In genomic region chr3:114336122-114336697, GRCh38 we compare ENCODE assay signal across 11 cellular contexts. TPM values are rescaled to one million over a fixed set of nuclear protein-coding genes. Genes with fewer than 3 reads are reported as not detected.
DNase-seq lines count a peak whose midpoint lies in the region; ATAC-seq and TF ChIP-seq lines count a peak whose summit lies in the region.
"Had no signal": no experiment of that assay in that cellular context is flagged by ENCODE, and none has a peak within 500 bp of the region (broad histone marks: within the 10 kb centered on the region; RNA-seq: fewer than 3 reads in every experiment).

No MANE protein-coding gene starts in this region.

- no peaks in the 10 kb centered on the region for H3K9me3 Mint-ChIP-seq in activated CD8-positive, alpha-beta memory T cell treated with anti-CD3 and anti-CD28 coated beads, Interleukin-2, amount 10 ng/mL, durations not matched to agents 7 days and 5 days (ENCODE audit: low read depth)

- H3K4me1 Mint-ChIP-seq in activated CD8-positive, alpha-beta memory T cell treated with anti-CD3 and anti-CD28 coated beads, Interleukin-2, amount 10 ng/mL, durations not matched to agents 7 days and 5 days: peaks cover 77% of the 10 kb centered on the region

- TF ChIP-seq CTCF in PC-9 (conservative IDR thresholded peaks at IDR 0.05) (peak; percentile 73), esophagus squamous epithelium (IDR thresholded peaks at IDR 0.05) (peak in 4 of 6 experiments; percentile 25 to 50 (median 33)), testis (IDR thresholded peaks at IDR 0.05) (peak in 2 of 3 experiments; percentile 19 to 61)

- intact Hi-C loops in PC-9 (cut with micrococcal nuclease; ENCODE audit: unreplicated experiment) (no loop called here), esophagus squamous epithelium (cut with DNase I) (no loop called here), testis (cut with DNase I; ENCODE audit: low total_unique reads) (no loop called here)

- CTCF ChIA-PET in activated CD8-positive, alpha-beta memory T cell treated with anti-CD3 and anti-CD28 coated beads, Interleukin-2, amount 10 ng/mL, durations not matched to agents 7 days and 5 days (lab: Charles Lee): interaction anchor here (0.7 to 4.9 kb wide), 9 partner anchors 12 to 46 kb away, joined by 3 to 22 read pairs (median 3); no protein-coding TSS in a partner anchor
- CTCF ChIA-PET in PC-9 (lab: Charles Lee): interaction anchor here (1.0 kb wide), 1 partner anchor 17 kb away, joined by 6 read pairs; no protein-coding TSS in a partner anchor

- H3K9me2 ChIP-seq in PC-9 (ENCODE audit: insufficient read depth): no peaks in the 10 kb centered on the region

- no peak for ATAC-seq in activated CD8-positive, alpha-beta memory T cell treated with anti-CD3 and anti-CD28 coated beads, Interleukin-2, amount 10 ng/mL, durations not matched to agents 7 days and 5 days
- ATAC-seq in GM21786 (IDR thresholded peaks at IDR 0.05; ENCODE audit: unreplicated experiment) (no peak), GM21717 (IDR thresholded peaks at IDR 0.05; ENCODE audit: unreplicated experiment) (no peak), GM21526 (IDR thresholded peaks at IDR 0.05; ENCODE audit: low FRiP score, unreplicated experiment) (no peak)

- peaks cover 18% of the 10 kb centered on the region for H3K36me3 Mint-ChIP-seq in activated CD8-positive, alpha-beta memory T cell treated with anti-CD3 and anti-CD28 coated beads, Interleukin-2, amount 10 ng/mL, durations not matched to agents 7 days and 5 days

- TF ChIP-seq POLR2A in esophagus squamous epithelium (IDR thresholded peaks at IDR 0.05) (no peak), testis (IDR thresholded peaks at IDR 0.05) (no peak)

- H3K4me3 Mint-ChIP-seq in activated CD8-positive, alpha-beta memory T cell treated with anti-CD3 and anti-CD28 coated beads, Interleukin-2, amount 10 ng/mL, durations not matched to agents 7 days and 5 days: no peak overlapping the region

- H4K20me1 ChIP-seq in PC-9 (ENCODE audit: insufficient read depth): no peaks in the 10 kb centered on the region

- WGBS in esophagus squamous epithelium, 2 donors: 82 to 93% methylated on average over 1 of the region's 1 CpG
- WGBS in testis, 2 donors: 40 to 51% methylated on average over 1 of the region's 1 CpG

- DNase-seq in activated CD8-positive, alpha-beta memory T cell treated with anti-CD3 and anti-CD28 coated beads, Interleukin-2, amount 10 ng/mL, durations not matched to agents 7 days and 5 days: no peak
- DNase-seq in activated CD8-positive, alpha-beta memory T cell treated with anti-CD3 and anti-CD28 coated beads for 24 hours: no peak
- DNase-seq in PC-9 (no peak), esophagus squamous epithelium (lab: John Stamatoyannopoulos, UW) (no peak), testis (no peak)
- DNase-seq: DMS79 treated with DMSO at 0.1 percent for 48 hours, NCI-H2029 treated with DMSO at 0.1 percent for 48 hours, small intestine had no signal

- no TSS peak for BruUV-seq in PC-9 (replicated peaks; lab: Mats Ljungman, UMichigan)

- H3K4me2 ChIP-seq in PC-9: no peak overlapping the region

- H3F3A ChIP-seq in PC-9 (ENCODE audit: insufficient read depth, low read depth): no peaks in the 10 kb centered on the region

- H3K4me3 ChIP-seq in PC-9 (no peak overlapping the region), esophagus squamous epithelium (no peak overlapping the region), testis (no peak overlapping the region)

- no peak overlapping the region for H2AFZ ChIP-seq in PC-9

- no peaks in the 10 kb centered on the region for H3K27me3 Mint-ChIP-seq in activated CD8-positive, alpha-beta memory T cell treated with anti-CD3 and anti-CD28 coated beads, Interleukin-2, amount 10 ng/mL, durations not matched to agents 7 days and 5 days

- H3K4me1 ChIP-seq in PC-9 (replicated peaks; ENCODE audit: insufficient read depth) (no peaks in the 10 kb centered on the region), esophagus squamous epithelium (no peaks in the 10 kb centered on the region), testis (no peaks in the 10 kb centered on the region)

- no peaks in the 10 kb centered on the region; the same call in 1 of the 2 replicates for H3K36me3 ChIP-seq in PC-9 (ENCODE audit: low read depth)
- H3K36me3 ChIP-seq in esophagus squamous epithelium: peaks cover 0 to 19% (median 0%) of the 10 kb centered on the region in 3 donors
- H3K36me3 ChIP-seq in testis (ENCODE audit: low read depth, missing control alignments): no peaks in the 10 kb centered on the region

- H3K79me2 ChIP-seq in PC-9 (ENCODE audit: low read depth): no peaks in the 10 kb centered on the region

- POLR2A ChIA-PET in PC-9 (lab: Charles Lee; ENCODE audit: unreplicated experiment): no interaction called here

- H3K9me3 ChIP-seq in PC-9 (ENCODE audit: insufficient read depth, low read depth) (no peaks in the 10 kb centered on the region), esophagus squamous epithelium (no peaks in the 10 kb centered on the region), testis (no peaks in the 10 kb centered on the region)

- H3K27ac Mint-ChIP-seq in activated CD8-positive, alpha-beta memory T cell treated with anti-CD3 and anti-CD28 coated beads, Interleukin-2, amount 10 ng/mL, durations not matched to agents 7 days and 5 days: peak overlapping the region; percentile 38

- no peaks in the 10 kb centered on the region for H3K27me3 ChIP-seq in PC-9 (ENCODE audit: insufficient read depth, low read depth)
- H3K27me3 ChIP-seq in esophagus squamous epithelium: no peaks in the 10 kb centered on the region
- H3K27me3 ChIP-seq in testis: no peaks in the 10 kb centered on the region

- H3K27ac ChIP-seq in PC-9: no peak overlapping the region
- no peak overlapping the region for H3K27ac ChIP-seq in esophagus squamous epithelium
- no peak overlapping the region for H3K27ac ChIP-seq in testis

RNA-seq across cellular contexts. Expression of gene TIGIT, which starts 42.4 kb away (rescaled TPM):
- total RNA-seq in activated CD8-positive, alpha-beta memory T cell treated with anti-CD3 and anti-CD28 coated beads, Interleukin-2, amount 10 ng/mL, durations not matched to agents 7 days and 5 days: 100 to 1,000 TPM; 129 to 367 TPM
- not detected in 2 replicates for total RNA-seq in PC-9 (2021)
- total RNA-seq in esophagus squamous epithelium: under 1 TPM; 0.26 to 0.94 (median 0.72) TPM
- total RNA-seq in testis: 1 to 10 TPM in 1 of 2 donors, under 1 TPM in 1; 0.50 to 1.2 TPM
- 1.4 TPM for polyA plus RNA-seq in testis (ENCODE audit: insufficient read depth, low read depth, low replicate concordance)

Comparison
In these comparisons a context has a peak if more than half of its experiments do, and no peak if none do; other contexts are left out.
1. RNA of gene TIGIT, which starts 42.4 kb away (total RNA-seq): 129 to 367 TPM in activated CD8-positive, alpha-beta memory T cell treated with anti-CD3 and anti-CD28 coated beads, Interleukin-2, amount 10 ng/mL, durations not matched to agents 7 days and 5 days; 0.50 to 1.2 TPM in testis, 0.26 to 0.94 TPM in esophagus squamous epithelium and not detected in PC-9; every median in the first group is over 10 times any median in the second.
2. Peak in every context shown above with its lines, with median percentiles within 50 percentile points of each other: CTCF ChIP-seq.